ENCODE assay signal across 31 cellular contexts in the genomic region with DNA sequence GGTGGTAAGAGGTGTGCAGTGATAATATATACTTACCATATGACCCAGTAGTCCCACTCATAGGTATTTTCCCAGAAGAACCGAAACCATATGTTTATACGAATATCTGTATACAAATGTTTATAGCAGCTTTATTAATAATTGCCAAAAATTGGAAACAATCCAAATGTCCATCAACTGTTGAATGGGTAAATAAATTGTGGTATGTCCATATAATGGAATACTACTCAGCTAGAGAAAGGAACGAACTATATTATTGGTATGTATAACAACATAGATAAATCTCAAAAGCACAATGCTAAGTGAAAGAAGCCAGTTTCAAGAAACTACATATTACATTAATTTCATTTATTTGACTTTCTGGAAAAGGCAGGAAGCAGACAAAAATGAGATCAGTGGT.
"Had no signal": no experiment of that assay in that cellular context is flagged by ENCODE, and none has a peak within 500 bp of the region (broad histone marks: within the 10 kb centered on the region; RNA-seq: fewer than 3 reads in every experiment).

No MANE protein-coding gene starts in this region.

- H3K27me3 Mint-ChIP-seq: naive B cell; stimulated activated memory B cell treated with anti-CD40 and anti-IgM and Interleukin-4, amounts not matched to agents 10 μg/mL and 1 μg/mL and 100 μg/mL, for 72 hours had no signal

- H3K4me3 ChIP-seq: lower lobe of right lung, neural progenitor cell, right atrium auricular region, right lobe of liver, smooth muscle cell, stomach, testis, thyroid gland, transverse colon, upper lobe of left lung, vagina had no signal

- H3K4me1 Mint-ChIP-seq: naive B cell; nephron progenitor cell; neural progenitor cell; stimulated activated memory B cell treated with anti-CD40 and anti-IgM and Interleukin-4, amounts not matched to agents 10 μg/mL and 1 μg/mL and 100 μg/mL, for 72 hours had no signal

- H3K4me1 ChIP-seq: lower lobe of right lung, neural progenitor cell, right lobe of liver had no signal

- H3K9me3 ChIP-seq: lower lobe of right lung, neutrophil, right atrium auricular region, right lobe of liver, stomach, testis, thyroid gland, transverse colon, upper lobe of left lung, vagina had no signal

- DNase-seq: hippocampal formation; kidney glomerular epithelial cell; left cardiac atrium; lower lobe of right lung; mammary epithelial cell; mesendoderm; naive B cell; natural killer cell; nephron progenitor cell; occipital lobe; right lobe of liver; stimulated activated CD4-positive, alpha-beta T cell treated with anti-CD3 and anti-CD28 coated beads, Interleukin-1b, Interleukin-23, amount 100 ng/mL, for 48 hours; stimulated activated CD4-positive, alpha-beta T cell treated with anti-CD3 and anti-CD28 coated beads, Interleukin-2, amount 100 ng/mL, for 48 hours; stimulated activated CD4-positive, alpha-beta T cell treated with anti-CD3 and anti-CD28 coated beads, Interleukin-4, amount 100 ng/mL, for 4 hours; stimulated activated CD8-positive, alpha-beta memory T cell treated with anti-CD3 and anti-CD28 coated beads, Interleukin-4, amount 100 ng/mL, for 48 hours; stimulated activated naive CD4-positive, alpha-beta T cell treated with Interleukin-2 at 50 U/mL for 16 hours; stomach; testis; thyroid gland; transverse colon; upper lobe of left lung had no signal

- ATAC-seq: left cardiac atrium; left lobe of liver; lower lobe of right lung; natural killer cell; right lobe of liver; stimulated activated memory B cell treated with anti-CD40 and anti-IgM and Interleukin-4, amounts not matched to agents 10 μg/mL and 1 μg/mL and 100 μg/mL, for 72 hours had no signal

- H3K27ac ChIP-seq: lower lobe of right lung, neural progenitor cell, neutrophil, parathyroid adenoma, right atrium auricular region, right lobe of liver, stomach, testis, transverse colon, upper lobe of left lung, vagina had no signal

- H3K27ac Mint-ChIP-seq: mesothelial cell of epicardium; naive B cell; natural killer cell; nephron progenitor cell; neural progenitor cell; stimulated activated memory B cell treated with anti-CD40 and anti-IgM and Interleukin-4, amounts not matched to agents 10 μg/mL and 1 μg/mL and 100 μg/mL, for 72 hours had no signal

- H3K27me3 ChIP-seq: neural progenitor cell, neutrophil, right atrium auricular region, right lobe of liver, stomach, testis, thyroid gland, transverse colon, upper lobe of left lung, vagina had no signal

- H3K4me3 Mint-ChIP-seq: mesothelial cell of epicardium; naive B cell; natural killer cell; nephron progenitor cell; neural progenitor cell; stimulated activated memory B cell treated with anti-CD40 and anti-IgM and Interleukin-4, amounts not matched to agents 10 μg/mL and 1 μg/mL and 100 μg/mL, for 72 hours had no signal

- H3K9me3 Mint-ChIP-seq: natural killer cell had no signal

- H3K9ac ChIP-seq: neural progenitor cell, parathyroid adenoma had no signal

- H3K36me3 ChIP-seq: neutrophil, right atrium auricular region, right lobe of liver, thyroid gland, transverse colon, vagina had no signal

- FAIRE-seq: keratinocyte had no signal
